1 cellular context compared by ENCODE assay signal in genomic region chr7:155227788-155228458, GRCh38.
A peak's percentile ranks its signal among the peaks of the same experiment; 100 is the strongest.
TF ChIP-seq lines count a peak whose summit lies in the region.

No MANE protein-coding gene starts in this region.

TF ChIP-seq in H1, 55 proteins besides CTCF, POLR2A, EP300 and RAD21:
- TF ChIP-seq EZH2 (IDR thresholded peaks at IDR 0.05; ENCODE audit: low read depth, low read length, severe bottlenecking): no peak
- TF ChIP-seq POU5F1 (IDR thresholded peaks at IDR 0.05; ENCODE audit: low read depth, low read length): 0 out of 2 replicates have a peak, but pooled peaks have one; percentile 22
- TF ChIP-seq CTBP2 (IDR thresholded peaks at IDR 0.05; ENCODE audit: borderline replicate concordance, insufficient read depth, insufficient read length, low read length): no peak
- peak; percentile 98 for TF ChIP-seq E2F6 (IDR thresholded peaks at IDR 0.05)
- TF ChIP-seq, protein P1, sequence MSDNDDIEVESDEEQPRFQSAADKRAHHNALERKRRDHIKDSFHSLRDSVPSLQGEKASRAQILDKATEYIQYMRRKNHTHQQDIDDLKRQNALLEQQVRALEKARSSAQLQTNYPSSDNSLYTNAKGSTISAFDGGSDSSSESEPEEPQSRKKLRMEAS (IDR thresholded peaks at IDR 0.05): peak; percentile 88
TF ChIP-seq in H1: peak in this region for 3.
